Comparison of ENCODE assay signal across 15 cellular contexts in genomic region chr1:110714419-110715107, GRCh38. TPM values are rescaled to one million over a fixed set of nuclear protein-coding genes. Genes with fewer than 3 reads are reported as not detected.
"Had no signal": no experiment of that assay in that cellular context is flagged by ENCODE, and none has a peak within 500 bp of the region (broad histone marks: within the 10 kb centered on the region; RNA-seq: fewer than 3 reads in every experiment).

No MANE protein-coding gene starts in this region.

- H3K4me3 Mint-ChIP-seq: activated naive CD4-positive, alpha-beta T cell treated with anti-CD3 and anti-CD28 coated beads, Interleukin-2, amount 50 U/mL, for 24 hours; neural crest cell; T-helper 17 cell had no signal

- ATAC-seq: esophagus mucosa, left lobe of liver, right cardiac atrium, T-helper 17 cell had no signal

- H3K4me3 ChIP-seq: transverse colon had no signal

- H3K9me3 Mint-ChIP-seq: activated naive CD4-positive, alpha-beta T cell treated with anti-CD3 and anti-CD28 coated beads, Interleukin-2, amount 50 U/mL, for 24 hours; neural crest cell had no signal

- H3K4me1 ChIP-seq: transverse colon had no signal

- H3K36me3 ChIP-seq: transverse colon had no signal

- H3K36me3 Mint-ChIP-seq: activated naive CD4-positive, alpha-beta T cell treated with anti-CD3 and anti-CD28 coated beads, Interleukin-2, amount 50 U/mL, for 24 hours had no signal

- H3K4me1 Mint-ChIP-seq: neural crest cell had no signal

- H3K27ac ChIP-seq: transverse colon had no signal

- H3K9me3 ChIP-seq: transverse colon had no signal

- H3K27me3 ChIP-seq: transverse colon had no signal

- DNase-seq: activated CD4-positive, alpha-beta T cell treated with anti-CD3 and anti-CD28 coated beads, Interleukin-2, amount 50 U/mL, for 4 hours; activated CD4-positive, CD25-positive, alpha-beta regulatory T cell treated with anti-CD3 and anti-CD28 coated beads, Interleukin-2, amount 50 U/mL, for 72 hours; activated effector memory CD4-positive, alpha-beta T cell treated with Interleukin-2 at 50 U/mL for 16 hours; activated T-cell treated with anti-CD3 and anti-CD28 coated beads, Interleukin-2, amount 50 U/mL, for 1 hour; glutamatergic neuron; mammary epithelial cell; right cardiac atrium; small intestine; T-helper 17 cell; transverse colon had no signal

- H3K27me3 Mint-ChIP-seq: activated naive CD4-positive, alpha-beta T cell treated with anti-CD3 and anti-CD28 coated beads, Interleukin-2, amount 50 U/mL, for 24 hours had no signal

- H3K27ac Mint-ChIP-seq: T-helper 17 cell had no signal

RNA-seq across cellular contexts. Expression of gene KCNA3, which starts 39.8 kb away (rescaled TPM):
- total RNA-seq: chondrocyte, mammary epithelial cell had no signal
